12 cellular contexts compared by ENCODE assay signal in genomic region chr3:159858650-159859049, GRCh38. TPM values are rescaled to one million over a fixed set of nuclear protein-coding genes. Genes with fewer than 3 reads are reported as not detected.
"Had no signal": no experiment of that assay in that cellular context is flagged by ENCODE, and none has a peak within 500 bp of the region (broad histone marks: within the 10 kb centered on the region; RNA-seq: fewer than 3 reads in every experiment).

No MANE protein-coding gene starts in this region.

- H3K4me3 ChIP-seq: hepatocyte, prostate gland, stomach, thoracic aorta had no signal

- DNase-seq: activated CD4-positive, alpha-beta T cell treated with anti-CD3 and anti-CD28 coated beads, Interleukin-2, amount 10 ng/mL, durations not matched to agents 24 days and 14 days; activated CD4-positive, CD25-positive, alpha-beta regulatory T cell; activated CD8-positive, alpha-beta memory T cell treated with anti-CD3 and anti-CD28 coated beads, Interleukin-2, amount 50 U/mL, for 48 hours; activated CD8-positive, alpha-beta T cell treated with anti-CD3 and anti-CD28 coated beads, Interleukin-2, amount 10 ng/mL, durations not matched to agents 7 days and 5 days; activated naive CD8-positive, alpha-beta T cell treated with anti-CD3 and anti-CD28 coated beads, Interleukin-2, amount 10 ng/mL, durations not matched to agents 7 days and 5 days; stimulated activated CD4-positive, alpha-beta T cell treated with anti-CD3 and anti-CD28 coated beads, Interleukin-1b, Interleukin-23, amount 100 ng/mL, for 48 hours; stomach; SW 1271 had no signal

- H2AFZ ChIP-seq: hepatocyte had no signal

- H3K36me3 ChIP-seq: prostate gland, stomach, thoracic aorta had no signal

- ATAC-seq: activated CD8-positive, alpha-beta T cell treated with anti-CD3 and anti-CD28 coated beads, Interleukin-2, amount 10 ng/mL, durations not matched to agents 7 days and 5 days; sciatic nerve had no signal

- H3K27me3 ChIP-seq: hepatocyte, stomach had no signal

- H3K4me2 ChIP-seq: hepatocyte had no signal

- H3K27ac ChIP-seq: hepatocyte, prostate gland, thoracic aorta had no signal

- H3K4me1 ChIP-seq: prostate gland had no signal

- H3K9me3 ChIP-seq: prostate gland, stomach, thoracic aorta had no signal

RNA-seq across cellular contexts. Expression of gene SCHIP1, which starts 19.0 kb away (rescaled TPM):
- total RNA-seq: activated CD4-positive, alpha-beta T cell treated with anti-CD3 and anti-CD28 coated beads, Interleukin-2, amount 10 ng/mL, durations not matched to agents 24 days and 14 days; activated CD8-positive, alpha-beta T cell treated with anti-CD3 and anti-CD28 coated beads, Interleukin-2, amount 10 ng/mL, durations not matched to agents 7 days and 5 days; activated naive CD8-positive, alpha-beta T cell treated with anti-CD3 and anti-CD28 coated beads, Interleukin-2, amount 10 ng/mL, durations not matched to agents 7 days and 5 days had no signal
